8 cellular contexts compared by ENCODE assay signal in the genomic region with DNA sequence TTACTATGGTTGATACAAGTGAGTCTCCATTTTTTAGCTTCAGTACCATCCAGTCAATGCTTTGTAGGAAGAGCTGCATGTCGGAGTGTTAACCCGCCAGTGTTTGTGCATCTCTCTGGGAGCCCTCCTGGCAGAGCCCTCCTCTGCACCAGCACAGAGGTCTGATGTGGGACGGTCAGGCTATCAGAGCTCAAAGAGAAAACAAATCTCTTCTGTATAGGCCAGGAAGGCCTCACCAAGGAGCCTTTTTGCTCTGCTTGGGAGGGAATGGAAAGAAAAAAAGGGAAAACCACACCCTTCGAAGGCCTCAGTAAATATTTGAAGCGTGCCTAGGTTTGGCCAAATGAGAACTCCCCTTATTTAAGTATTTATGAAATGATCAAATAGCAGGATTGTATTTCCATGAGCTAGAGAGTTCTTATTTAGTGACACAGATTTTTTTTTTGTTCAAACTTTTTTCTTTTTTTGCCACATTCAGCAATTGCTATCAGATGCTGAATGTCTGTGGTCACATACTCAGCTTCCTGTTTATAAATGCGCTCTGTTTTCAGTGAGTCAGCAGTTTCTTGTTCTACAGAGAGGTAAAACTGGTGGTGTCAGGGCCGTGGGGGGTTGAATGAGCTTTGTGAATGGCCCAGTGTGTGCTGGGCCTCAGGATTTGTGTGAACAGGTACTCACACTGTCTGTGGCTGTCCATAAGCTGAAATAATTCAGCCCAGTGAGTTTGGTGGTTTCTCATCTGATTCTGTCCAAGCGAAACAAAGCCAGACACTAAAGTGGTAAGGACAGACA.
DNase-seq lines count a peak whose midpoint lies in the region; ATAC-seq and TF ChIP-seq lines count a peak whose summit lies in the region.

No MANE protein-coding gene starts in this region.

- H3K9me3 Mint-ChIP-seq in mesothelial cell of epicardium: no peaks in the 10 kb centered on the region
- no peaks in the 10 kb centered on the region for H3K9me3 Mint-ChIP-seq in stimulated activated naive CD8-positive, alpha-beta T cell treated with anti-CD3 and anti-CD28 coated beads, Interleukin-15, amount 100 ng/mL, for 72 hours

- DNase-seq in AG09309 (ENCODE audit: low read depth) (peak; percentile 95), HT-29 (ENCODE audit: low spot score) (peak; percentile 53), dorsolateral prefrontal cortex (no peak), mesothelial cell of epicardium (ENCODE audit: low spot score in 2 of 2, unreplicated experiment in 2 of 2) (no peak)
- peak in 1 of 2 donors; percentile 14 for DNase-seq in stimulated activated naive CD8-positive, alpha-beta T cell treated with anti-CD3 and anti-CD28 coated beads, Interleukin-15, amount 100 ng/mL, for 72 hours

- intact Hi-C loops in dorsolateral prefrontal cortex (cut with DNase I): no loop called here

- H3K4me3 Mint-ChIP-seq in mesothelial cell of epicardium: no peak overlapping the region
- H3K4me3 Mint-ChIP-seq in stimulated activated naive CD8-positive, alpha-beta T cell treated with anti-CD3 and anti-CD28 coated beads, Interleukin-15, amount 100 ng/mL, for 72 hours: no peak overlapping the region

- H3K27me3 Mint-ChIP-seq in mesothelial cell of epicardium (ENCODE audit: low read depth): no peaks in the 10 kb centered on the region
- peaks cover 11% of the 10 kb centered on the region for H3K27me3 Mint-ChIP-seq in stimulated activated naive CD8-positive, alpha-beta T cell treated with anti-CD3 and anti-CD28 coated beads, Interleukin-15, amount 100 ng/mL, for 72 hours

- ATAC-seq in GM19455 (IDR thresholded peaks at IDR 0.05; ENCODE audit: unreplicated experiment) (peak; percentile 76), HG03025 (IDR thresholded peaks at IDR 0.05; ENCODE audit: low FRiP score, unreplicated experiment) (no peak)
- peak; percentile 94 to 96 for ATAC-seq in activated CD4-positive, CD25-positive, alpha-beta regulatory T cell treated with anti-CD3 and anti-CD28 coated beads, Interleukin-2, amount 50 U/mL, for 24 hours
- peak; percentile 79 for ATAC-seq in stimulated activated naive CD8-positive, alpha-beta T cell treated with anti-CD3 and anti-CD28 coated beads, Interleukin-15, amount 100 ng/mL, for 72 hours

- peaks cover 16% of the 10 kb centered on the region for H3K4me1 Mint-ChIP-seq in mesothelial cell of epicardium
- peaks cover 14% of the 10 kb centered on the region for H3K4me1 Mint-ChIP-seq in stimulated activated naive CD8-positive, alpha-beta T cell treated with anti-CD3 and anti-CD28 coated beads, Interleukin-15, amount 100 ng/mL, for 72 hours

- H3K27me3 ChIP-seq in dorsolateral prefrontal cortex: no peaks in the 10 kb centered on the region

- no peak overlapping the region for H3K4me3 ChIP-seq in AG09309 (ENCODE audit: control insufficient read depth, low read depth, low read length)
- no peak overlapping the region for H3K4me3 ChIP-seq in dorsolateral prefrontal cortex

- TF ChIP-seq CTCF in AG09309 (IDR thresholded peaks at IDR 0.05; ENCODE audit: control insufficient read depth, insufficient read depth, low read depth, low read length, missing control alignments) (no peak), dorsolateral prefrontal cortex (IDR thresholded peaks at IDR 0.05 in 54 of 56, conservative IDR thresholded peaks at IDR 0.05 in 2 of 56; ENCODE audit: low read depth in 1 of 56, partially characterized antibody in 56 of 56) (no peak), mesothelial cell of epicardium (IDR thresholded peaks at IDR 0.05; ENCODE audit: unreplicated experiment) (no peak)

- peak overlapping the region in 43 of 59 donors; percentile 2 to 79 (median 52) for H3K27ac ChIP-seq in dorsolateral prefrontal cortex

- H3K27ac Mint-ChIP-seq in mesothelial cell of epicardium: peak overlapping the region; percentile 74
- peak overlapping the region; percentile 29 to 57 for H3K27ac Mint-ChIP-seq in stimulated activated naive CD8-positive, alpha-beta T cell treated with anti-CD3 and anti-CD28 coated beads, Interleukin-15, amount 100 ng/mL, for 72 hours

- H3K36me3 Mint-ChIP-seq in mesothelial cell of epicardium: no peaks in the 10 kb centered on the region

Comparison
In these comparisons a context has a peak if more than half of its experiments do, and no peak if none do; other contexts are left out.
1. DNase-seq: peak in AG09309 (single experiment) and HT-29 (single experiment); none in dorsolateral prefrontal cortex (0 of 10) and mesothelial cell of epicardium (0 of 2).